In genomic region chr3:132622148-132622547, GRCh38 we compare ENCODE assay signal across 1 cellular context.
TF ChIP-seq lines count a peak whose summit lies in the region.

No MANE protein-coding gene starts in this region.

TF ChIP-seq in endothelial cell of umbilical vein, 7 proteins besides CTCF, POLR2A, EP300 and RAD21 (continued from another document):
- TF ChIP-seq GATA2 (IDR thresholded peaks at IDR 0.05; ENCODE audit: insufficient read depth, insufficient read length, low read depth, low read length) (no peak), POLR2AphosphoS5 (IDR thresholded peaks at IDR 0.05; ENCODE audit: insufficient read depth, low read depth, low read length) (peak; percentile 18), FOS (IDR thresholded peaks at IDR 0.05; ENCODE audit: borderline replicate concordance, insufficient read depth, low read length) (no peak), JUN (IDR thresholded peaks at IDR 0.05; ENCODE audit: borderline replicate concordance, insufficient read depth, insufficient read length, low read depth) (peak; percentile 13), MAX (IDR thresholded peaks at IDR 0.05; ENCODE audit: insufficient read depth, insufficient read length) (no peak), MYC (IDR thresholded peaks at IDR 0.05; ENCODE audit: low read depth, low read length) (no peak)
TF ChIP-seq in endothelial cell of umbilical vein: peak in this region for 2.
